ENCODE assay signal across 24 cellular contexts in the genomic region with DNA sequence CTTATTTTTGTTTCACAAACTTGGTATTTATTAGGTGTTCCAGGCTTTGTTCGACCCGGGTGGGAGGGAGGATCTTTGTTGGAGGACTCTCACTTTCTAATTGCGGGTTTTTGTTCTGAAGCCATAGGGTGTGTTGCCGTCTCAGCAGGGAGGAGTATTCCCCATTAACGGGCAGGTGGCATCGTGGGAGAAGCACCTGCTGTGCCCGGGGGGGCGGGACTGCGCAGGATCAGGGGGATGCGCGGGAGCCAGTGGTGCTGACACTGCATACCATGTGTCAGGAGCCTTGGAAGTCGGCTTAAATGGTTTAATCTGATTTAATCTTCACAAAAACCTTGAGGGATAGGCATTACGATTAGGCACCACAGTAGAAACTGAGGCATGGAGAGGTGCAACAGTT.
DNase-seq lines count a peak whose midpoint lies in the region; TF ChIP-seq lines count a peak whose summit lies in the region.
"Had no signal": no experiment of that assay in that cellular context is flagged by ENCODE, and none has a peak within 500 bp of the region (broad histone marks: within the 10 kb centered on the region; RNA-seq: fewer than 3 reads in every experiment).

No MANE protein-coding gene starts in this region.

- no peak for TF ChIP-seq EP300 in stomach (IDR thresholded peaks at IDR 0.05)

- no peak overlapping the region for H3K4me3 ChIP-seq in stomach
- H3K4me3 ChIP-seq: BLaER1 treated with 17β-estradiol and CSF1 and Interleukin-3, amounts not matched to agents 10 nM and 100 nM; SK-N-MC had no signal

- H3K9me3 Mint-ChIP-seq in osteocyte (ENCODE audit: unreplicated experiment), result peaks cover 7% of the 10 kb centered on the region
- peaks cover 32% of the 10 kb centered on the region for H3K9me3 Mint-ChIP-seq in T-helper 2 cell treated with Interferon-gamma antibody and Interleukin-4, amounts not matched to agents 5 μg/mL and 100 μg/mL, for 36 hours

- no peak overlapping the region for H3K27ac Mint-ChIP-seq in osteocyte (ENCODE audit: unreplicated experiment)
- no peak overlapping the region for H3K27ac Mint-ChIP-seq in T-helper 2 cell treated with Interferon-gamma antibody and Interleukin-4, amounts not matched to agents 5 μg/mL and 100 μg/mL, for 36 hours
- H3K27ac Mint-ChIP-seq: CD8-positive, alpha-beta T cell; HFFc6 had no signal

- no peak overlapping the region for H3K4me3 Mint-ChIP-seq in osteocyte (ENCODE audit: unreplicated experiment)
- H3K4me3 Mint-ChIP-seq in T-helper 2 cell treated with Interferon-gamma antibody and Interleukin-4, amounts not matched to agents 5 μg/mL and 100 μg/mL, for 36 hours, result no peak overlapping the region
- H3K4me3 Mint-ChIP-seq: CD8-positive, alpha-beta T cell; H9; HFFc6 had no signal

- H3K4me1 Mint-ChIP-seq in osteocyte (ENCODE audit: unreplicated experiment), result no peaks in the 10 kb centered on the region
- no peaks in the 10 kb centered on the region for H3K4me1 Mint-ChIP-seq in T-helper 2 cell treated with Interferon-gamma antibody and Interleukin-4, amounts not matched to agents 5 μg/mL and 100 μg/mL, for 36 hours (ENCODE audit: low read depth)

- peak; percentile 6 for DNase-seq in DMS153 (lab: John Stamatoyannopoulos, UW)
- no peak for DNase-seq in DMS153 treated with DMSO at 0.1 percent for 48 hours (lab: John Stamatoyannopoulos, UW; ENCODE audit: unreplicated experiment)
- peak; percentile 73 for DNase-seq in NCI-H146 (lab: John Stamatoyannopoulos, UW)
- DNase-seq in osteocyte (ENCODE audit: extremely low spot score, unreplicated experiment), result peak; percentile 82
- DNase-seq in H4 (ENCODE audit: low spot score), result no peak
- DNase-seq in stomach, result no peak
- no peak for DNase-seq in T-helper 2 cell treated with Interferon-gamma antibody and Interleukin-4, amounts not matched to agents 5 μg/mL and 100 μg/mL, for 36 hours (ENCODE audit: low spot score)
- DNase-seq: ACHN; Calu3; CD8-positive, alpha-beta T cell; DMS53; GF-D8; H9; HFFc6; NCI-H1105; NCI-H1930; NCI-H510A treated with DMSO at 0.1 percent for 48 hours; SHP77 treated with DMSO at 0.1 percent for 48 hours had no signal

- H3K36me3 Mint-ChIP-seq in osteocyte (ENCODE audit: unreplicated experiment), result no peaks in the 10 kb centered on the region
- peaks cover 7% of the 10 kb centered on the region for H3K36me3 Mint-ChIP-seq in T-helper 2 cell treated with Interferon-gamma antibody and Interleukin-4, amounts not matched to agents 5 μg/mL and 100 μg/mL, for 36 hours (ENCODE audit: low read depth)

- H3K27ac ChIP-seq in VCaP (peak overlapping the region; percentile 65), stomach (no peak overlapping the region)
- H3K27ac ChIP-seq: 22Rv1, KMS-11, RWPE1, SK-N-MC had no signal

- peaks cover 0 to 12% (median 0%) of the 10 kb centered on the region in 4 donors for H3K36me3 ChIP-seq in stomach

- TF ChIP-seq CTCF in VCaP (conservative IDR thresholded peaks at IDR 0.05) (no peak), osteocyte (IDR thresholded peaks at IDR 0.05) (no peak), stomach (IDR thresholded peaks at IDR 0.05) (no peak)

- TF ChIP-seq POLR2A in stomach (IDR thresholded peaks at IDR 0.05), result no peak

- peaks cover 0 to 7% (median 0%) of the 10 kb centered on the region in 4 donors for H3K9me3 ChIP-seq in stomach

- WGBS in stomach, 5 donors, result 85 to 92% (median 90%) methylated on average over 12 to 13 of the region's 13 CpGs

- no peaks in the 10 kb centered on the region for H3K4me1 ChIP-seq in stomach

- intact Hi-C loops in stomach (cut with DNase I; ENCODE audit: low total_unique reads), result no loop called here

- H3K27me3 Mint-ChIP-seq in osteocyte (ENCODE audit: unreplicated experiment), result no peaks in the 10 kb centered on the region
- no peaks in the 10 kb centered on the region for H3K27me3 Mint-ChIP-seq in T-helper 2 cell treated with Interferon-gamma antibody and Interleukin-4, amounts not matched to agents 5 μg/mL and 100 μg/mL, for 36 hours (ENCODE audit: low read depth)

- no peaks in the 10 kb centered on the region for H3K27me3 ChIP-seq in stomach
- H3K27me3 ChIP-seq: BLaER1 treated with 17β-estradiol and CSF1 and Interleukin-3, amounts not matched to agents 10 nM and 100 nM had no signal

Comparison
In these comparisons a context has a peak if more than half of its experiments do, and no peak if none do; other contexts are left out.
1. DNase-seq: peak in DMS153 (single experiment), NCI-H146 (single experiment) and osteocyte (single experiment); none in DMS153 treated with DMSO at 0.1 percent for 48 hours (single experiment), H4 (single experiment), stomach (single experiment) and T-helper 2 cell treated with Interferon-gamma antibody and Interleukin-4, amounts not matched to agents 5 μg/mL and 100 μg/mL, for 36 hours (single experiment).